Comparison of ENCODE assay signal across 1 cellular context in the genomic region with DNA sequence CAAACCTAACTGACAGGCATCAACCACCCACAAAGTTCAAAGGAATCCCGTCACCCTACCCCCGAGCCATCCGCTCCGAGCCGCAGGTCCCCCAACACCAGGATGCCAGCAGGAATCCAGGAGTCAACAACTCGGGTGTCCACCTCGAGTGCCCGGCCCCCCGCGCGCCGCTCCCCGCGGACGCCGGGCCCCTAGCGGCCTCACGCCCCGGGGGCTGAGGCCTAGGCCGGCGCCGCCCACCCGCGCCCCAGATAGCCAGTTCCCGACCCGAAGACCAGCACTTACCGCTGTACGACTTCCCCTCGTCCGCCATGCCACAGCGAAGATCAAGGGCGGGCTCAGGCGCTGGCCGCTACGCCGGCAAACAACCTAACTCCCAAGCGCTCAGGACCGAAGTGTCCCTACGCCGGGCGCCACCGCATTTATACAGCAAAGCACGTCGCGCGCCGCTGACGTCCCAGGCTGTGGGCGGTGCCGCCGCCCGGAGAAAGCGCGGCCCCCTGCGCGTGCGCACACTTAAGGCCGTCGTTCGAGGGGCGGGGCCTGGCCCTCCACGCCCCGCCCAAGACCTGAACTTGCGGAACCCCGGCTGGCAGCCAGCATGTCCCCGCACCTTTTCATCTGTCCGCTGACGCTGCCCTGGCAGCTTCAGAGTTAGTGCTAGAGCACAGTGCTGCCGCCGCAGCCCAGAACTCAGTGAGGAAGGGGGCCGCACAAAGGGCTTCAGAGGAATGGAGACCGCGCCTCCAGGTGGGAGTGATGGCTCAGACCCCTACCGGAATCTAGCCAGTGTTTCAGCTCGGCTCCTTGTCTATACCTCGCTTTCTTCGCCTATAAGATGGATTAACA.
TF ChIP-seq lines count a peak whose summit lies in the region.

Gene NXF1 (minus strand): TSS at position 397 of the 849 bp plus-strand sequence. CDS start 84 bp downstream, at position 313.

TF ChIP-seq in HCT116, 20 proteins besides CTCF, POLR2A, EP300 and RAD21 (continued from another document):
- TF ChIP-seq, protein P1, sequence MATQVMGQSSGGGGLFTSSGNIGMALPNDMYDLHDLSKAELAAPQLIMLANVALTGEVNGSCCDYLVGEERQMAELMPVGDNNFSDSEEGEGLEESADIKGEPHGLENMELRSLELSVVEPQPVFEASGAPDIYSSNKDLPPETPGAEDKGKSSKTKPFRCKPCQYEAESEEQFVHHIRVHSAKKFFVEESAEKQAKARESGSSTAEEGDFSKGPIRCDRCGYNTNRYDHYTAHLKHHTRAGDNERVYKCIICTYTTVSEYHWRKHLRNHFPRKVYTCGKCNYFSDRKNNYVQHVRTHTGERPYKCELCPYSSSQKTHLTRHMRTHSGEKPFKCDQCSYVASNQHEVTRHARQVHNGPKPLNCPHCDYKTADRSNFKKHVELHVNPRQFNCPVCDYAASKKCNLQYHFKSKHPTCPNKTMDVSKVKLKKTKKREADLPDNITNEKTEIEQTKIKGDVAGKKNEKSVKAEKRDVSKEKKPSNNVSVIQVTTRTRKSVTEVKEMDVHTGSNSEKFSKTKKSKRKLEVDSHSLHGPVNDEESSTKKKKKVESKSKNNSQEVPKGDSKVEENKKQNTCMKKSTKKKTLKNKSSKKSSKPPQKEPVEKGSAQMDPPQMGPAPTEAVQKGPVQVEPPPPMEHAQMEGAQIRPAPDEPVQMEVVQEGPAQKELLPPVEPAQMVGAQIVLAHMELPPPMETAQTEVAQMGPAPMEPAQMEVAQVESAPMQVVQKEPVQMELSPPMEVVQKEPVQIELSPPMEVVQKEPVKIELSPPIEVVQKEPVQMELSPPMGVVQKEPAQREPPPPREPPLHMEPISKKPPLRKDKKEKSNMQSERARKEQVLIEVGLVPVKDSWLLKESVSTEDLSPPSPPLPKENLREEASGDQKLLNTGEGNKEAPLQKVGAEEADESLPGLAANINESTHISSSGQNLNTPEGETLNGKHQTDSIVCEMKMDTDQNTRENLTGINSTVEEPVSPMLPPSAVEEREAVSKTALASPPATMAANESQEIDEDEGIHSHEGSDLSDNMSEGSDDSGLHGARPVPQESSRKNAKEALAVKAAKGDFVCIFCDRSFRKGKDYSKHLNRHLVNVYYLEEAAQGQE (IDR thresholded peaks at IDR 0.05; ENCODE audit: low read depth), result no peak
- TF ChIP-seq, protein P2, sequence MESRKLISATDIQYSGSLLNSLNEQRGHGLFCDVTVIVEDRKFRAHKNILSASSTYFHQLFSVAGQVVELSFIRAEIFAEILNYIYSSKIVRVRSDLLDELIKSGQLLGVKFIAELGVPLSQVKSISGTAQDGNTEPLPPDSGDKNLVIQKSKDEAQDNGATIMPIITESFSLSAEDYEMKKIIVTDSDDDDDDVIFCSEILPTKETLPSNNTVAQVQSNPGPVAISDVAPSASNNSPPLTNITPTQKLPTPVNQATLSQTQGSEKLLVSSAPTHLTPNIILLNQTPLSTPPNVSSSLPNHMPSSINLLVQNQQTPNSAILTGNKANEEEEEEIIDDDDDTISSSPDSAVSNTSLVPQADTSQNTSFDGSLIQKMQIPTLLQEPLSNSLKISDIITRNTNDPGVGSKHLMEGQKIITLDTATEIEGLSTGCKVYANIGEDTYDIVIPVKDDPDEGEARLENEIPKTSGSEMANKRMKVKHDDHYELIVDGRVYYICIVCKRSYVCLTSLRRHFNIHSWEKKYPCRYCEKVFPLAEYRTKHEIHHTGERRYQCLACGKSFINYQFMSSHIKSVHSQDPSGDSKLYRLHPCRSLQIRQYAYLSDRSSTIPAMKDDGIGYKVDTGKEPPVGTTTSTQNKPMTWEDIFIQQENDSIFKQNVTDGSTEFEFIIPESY (IDR thresholded peaks at IDR 0.05; ENCODE audit: extremely low read depth, insufficient replicate concordance, low read length), result peak; percentile 72
- peak; percentile 61 for TF ChIP-seq EGR1 (IDR thresholded peaks at IDR 0.05; ENCODE audit: low read depth)
- TF ChIP-seq JUND (IDR thresholded peaks at IDR 0.05), result peak; percentile 14; the same call in 1 of the 2 replicates
- peak; percentile 85 for TF ChIP-seq TCF7L2 (IDR thresholded peaks at IDR 0.05; ENCODE audit: borderline replicate concordance, extremely low read depth, insufficient read depth, insufficient read length)
- peak; percentile 84 for TF ChIP-seq YY1 (IDR thresholded peaks at IDR 0.05; ENCODE audit: extremely low read depth, insufficient replicate concordance, low read depth, low read length)
- no peak for TF ChIP-seq CBX3 (IDR thresholded peaks at IDR 0.05; ENCODE audit: low read depth)
- peak; percentile 93 for TF ChIP-seq ZFX (IDR thresholded peaks at IDR 0.05)
- no peak for TF ChIP-seq ELF1 (IDR thresholded peaks at IDR 0.05; ENCODE audit: borderline replicate concordance, low read depth)
- no peak for TF ChIP-seq CEBPB (IDR thresholded peaks at IDR 0.05; ENCODE audit: low read depth)
- peak; percentile 100 for TF ChIP-seq POLR2AphosphoS5 (IDR thresholded peaks at IDR 0.05; ENCODE audit: low read depth, low read length)
- peak; percentile 99 for TF ChIP-seq SIN3A (IDR thresholded peaks at IDR 0.05; ENCODE audit: low read depth)
- TF ChIP-seq SP1 (IDR thresholded peaks at IDR 0.05; ENCODE audit: low read depth), result peak; percentile 89
- peak; percentile 79; the same call in 1 of the 2 replicates for TF ChIP-seq SRF (IDR thresholded peaks at IDR 0.05; ENCODE audit: low read depth)
TF ChIP-seq in HCT116: peak in this region for 11.
